In the genomic region with DNA sequence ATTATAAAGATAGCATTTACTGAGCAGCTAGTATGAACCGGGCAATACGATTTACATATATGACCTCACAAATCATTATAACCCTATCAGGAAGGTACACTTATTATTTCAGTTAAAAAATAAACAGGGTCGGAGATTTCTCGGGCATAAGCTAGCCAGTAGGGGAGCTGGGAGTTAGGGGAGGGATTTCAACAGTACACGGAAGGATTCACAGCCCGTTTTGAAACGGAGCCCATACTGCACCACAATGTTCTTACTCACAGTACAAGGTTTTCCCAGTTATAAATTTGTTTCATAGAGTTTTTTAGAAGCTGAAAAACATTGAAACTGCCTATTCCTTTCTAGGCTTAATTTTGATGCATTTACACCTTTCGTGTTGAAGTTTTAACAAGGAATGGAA, we compare ENCODE assay signal across 14 cellular contexts.
A peak's percentile ranks its signal among the peaks of the same experiment; 100 is the strongest.
DNase-seq lines count a peak whose midpoint lies in the region; ATAC-seq and TF ChIP-seq lines count a peak whose summit lies in the region.
"Had no signal": no experiment of that assay in that cellular context is flagged by ENCODE, and none has a peak within 500 bp of the region (broad histone marks: within the 10 kb centered on the region; RNA-seq: fewer than 3 reads in every experiment).

No MANE protein-coding gene starts in this region.

- WGBS in testis, 2 donors = 64 to 71% methylated on average over 8 of the region's 8 CpGs
- WGBS in spleen, 5 donors = 91 to 96% (median 95%) methylated on average over 8 of the region's 8 CpGs

- H3K4me1 ChIP-seq in BE2C = peaks cover 34% of the 10 kb centered on the region
- no peaks in the 10 kb centered on the region for H3K4me1 ChIP-seq in testis
- peaks cover 0 to 17% (median 2%) of the 10 kb centered on the region in 6 donors for H3K4me1 ChIP-seq in spleen
- no peaks in the 10 kb centered on the region for H3K4me1 ChIP-seq in OCI-LY7 (ENCODE audit: insufficient read depth, low read length, poor library complexity, severe bottlenecking)

- no TSS peak for BruUV-seq in OCI-LY7 (replicated peaks; lab: Mats Ljungman, UMichigan)

- TF ChIP-seq POLR2A in testis (IDR thresholded peaks at IDR 0.05) (no peak), spleen (IDR thresholded peaks at IDR 0.05) (no peak)

- H2AFZ ChIP-seq in OCI-LY7 (ENCODE audit: low read length) = no peak overlapping the region

- intact Hi-C loops in testis (cut with DNase I; ENCODE audit: low total_unique reads) (no loop called here), spleen (cut with DNase I; ENCODE audit: low total_unique reads) (no loop called here), OCI-LY7 (cut with micrococcal nuclease; ENCODE audit: unreplicated experiment) (no loop called here)

- TF ChIP-seq CTCF in BE2C (IDR thresholded peaks at IDR 0.05; ENCODE audit: low read depth, low read length) (peak; percentile 27; the same call in 1 of the 2 replicates), HFF-Myc (IDR thresholded peaks at IDR 0.05; ENCODE audit: low read depth, low read length, missing control alignments) (no peak), testis (IDR thresholded peaks at IDR 0.05) (no peak), spleen (IDR thresholded peaks at IDR 0.05 in 8 of 11, conservative IDR thresholded peaks at IDR 0.05 in 3 of 11) (no peak), OCI-LY7 (conservative IDR thresholded peaks at IDR 0.05; ENCODE audit: low read length) (no peak)

- no peak overlapping the region for H3K4me2 ChIP-seq in OCI-LY7 (ENCODE audit: low read length)

- H4K20me1 ChIP-seq in OCI-LY7 (ENCODE audit: insufficient read depth, low read length) = no peaks in the 10 kb centered on the region

- DNase-seq in BE2C (peak; percentile 49), HFF-Myc (ENCODE audit: extremely low read depth, low read depth) (no peak), RPMI7951 (ENCODE audit: low read depth) (peak; percentile 56), testis (peak; percentile 21), spleen (no peak), OCI-LY7 (ENCODE audit: low spot score) (no peak)
- DNase-seq: C1 segment of cervical spinal cord, MV-4-11, NCI-H1417 treated with DMSO at 0.1 percent for 48 hours, NCI-H2171 treated with DMSO at 0.1 percent for 48 hours, NCI-H524 treated with DMSO at 0.1 percent for 48 hours, SHP77 treated with DMSO at 0.1 percent for 48 hours had no signal

- H3K4me3 ChIP-seq in BE2C (ENCODE audit: low read depth, low read length) = peak overlapping the region; percentile 70
- peak overlapping the region; percentile 1; the same call in 1 of the 2 replicates for H3K4me3 ChIP-seq in HFF-Myc (replicated peaks; ENCODE audit: low read depth, low read length)
- H3K4me3 ChIP-seq in testis = peak overlapping the region; percentile 17 to 38
- H3K4me3 ChIP-seq in spleen = no peak overlapping the region
- H3K4me3 ChIP-seq in OCI-LY7 (ENCODE audit: low read depth, low read length, poor library complexity, severe bottlenecking) = no peak overlapping the region

- CTCF ChIA-PET in OCI-LY7 (lab: Charles Lee; ENCODE audit: unreplicated experiment) = no interaction called here

- H3K27ac ChIP-seq in testis (no peak overlapping the region), spleen (peak overlapping the region in 1 of 8 donors; percentile 47), OCI-LY7 (ENCODE audit: low read depth, low read length, poor library complexity, severe bottlenecking) (no peak overlapping the region)

- H3K36me3 ChIP-seq in BE2C (no peaks in the 10 kb centered on the region), testis (ENCODE audit: low read depth, missing control alignments) (no peaks in the 10 kb centered on the region), spleen (no peaks in the 10 kb centered on the region), OCI-LY7 (ENCODE audit: insufficient read depth, low read length) (no peaks in the 10 kb centered on the region)

- no peaks in the 10 kb centered on the region for H3K79me2 ChIP-seq in OCI-LY7 (ENCODE audit: insufficient read depth, low read depth, low read length)

- POLR2A ChIA-PET in OCI-LY7 (lab: Charles Lee) = no interaction called here

- no peak for ATAC-seq in GM19452 (IDR thresholded peaks at IDR 0.05; ENCODE audit: unreplicated experiment)
- ATAC-seq: SK-N-SH treated with all-trans-retinoic acid at 6 μM for 48 hours had no signal

- no peaks in the 10 kb centered on the region for H3K27me3 ChIP-seq in BE2C
- no peaks in the 10 kb centered on the region for H3K27me3 ChIP-seq in testis
- no peaks in the 10 kb centered on the region for H3K27me3 ChIP-seq in spleen (replicated peaks in 1 of 7)

- no peaks in the 10 kb centered on the region for H3K9me3 ChIP-seq in BE2C
- no peaks in the 10 kb centered on the region for H3K9me3 ChIP-seq in testis
- H3K9me3 ChIP-seq in spleen = no peaks in the 10 kb centered on the region
- H3K9me3 ChIP-seq in OCI-LY7 (ENCODE audit: low read length) = no peaks in the 10 kb centered on the region

- no peaks in the 10 kb centered on the region for H3K9me2 ChIP-seq in OCI-LY7 (ENCODE audit: insufficient read depth, low read length)

Comparison
In these comparisons a context has a peak if more than half of its experiments do, and no peak if none do; other contexts are left out.
1. DNase-seq: peak in BE2C (single experiment), RPMI7951 (single experiment) and testis (single experiment); none in HFF-Myc (single experiment), spleen (single experiment) and OCI-LY7 (single experiment).
2. H3K4me3 ChIP-seq: peak in BE2C (single experiment), HFF-Myc (single experiment) and testis (2 of 2); none in spleen (0 of 8) and OCI-LY7 (single experiment).